ENCODE assay signal across 17 cellular contexts in the genomic region with DNA sequence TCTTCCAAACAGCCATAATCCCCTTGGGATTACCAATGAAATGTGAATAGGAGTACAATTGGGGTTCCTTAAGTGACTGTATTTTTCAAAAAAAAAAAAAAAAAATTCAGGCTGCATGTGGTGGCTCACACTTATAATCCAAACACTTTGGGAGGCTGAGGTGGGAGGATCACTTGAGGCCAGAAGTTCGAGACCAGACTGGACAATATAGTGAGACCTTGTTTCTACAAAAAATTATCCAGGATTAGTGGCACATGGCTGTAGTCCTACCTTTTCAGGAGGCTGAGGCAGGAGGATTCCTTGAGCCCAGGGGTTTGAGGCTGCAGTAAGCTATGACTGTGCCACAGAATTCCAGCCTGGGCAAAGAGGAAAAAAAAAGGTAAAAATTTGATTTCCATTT.
DNase-seq lines count a peak whose midpoint lies in the region; TF ChIP-seq lines count a peak whose summit lies in the region.
"Had no signal": no experiment of that assay in that cellular context is flagged by ENCODE, and none has a peak within 500 bp of the region (broad histone marks: within the 10 kb centered on the region; RNA-seq: fewer than 3 reads in every experiment).

No MANE protein-coding gene starts in this region.

- CTCF ChIA-PET in Caco-2 (lab: Charles Lee), result interaction anchor here (2.7 kb wide), 1 partner anchor 11 kb away, joined by 12 read pairs; no protein-coding TSS in a partner anchor

- DNase-seq in Caco-2 (no peak), hepatocyte (ENCODE audit: low spot score) (no peak), nephron progenitor cell (no peak), NCI-H2227 (lab: John Stamatoyannopoulos, UW; ENCODE audit: unreplicated experiment) (no peak), GM10266 (ENCODE audit: extremely low spot score) (no peak), HCEC 1CT (no peak)
- DNase-seq: CD4-positive, CD25-positive, alpha-beta regulatory T cell; CD8-positive, alpha-beta T cell; DMS 273 treated with DMSO at 0.1 percent for 48 hours; DMS79; EL; GDM1; GOT3 had no signal

- H3K4me1 Mint-ChIP-seq in Caco-2 (ENCODE audit: low read depth, unreplicated experiment) (peaks cover 37% of the 10 kb centered on the region), nephron progenitor cell (peaks cover 54% of the 10 kb centered on the region)
- H3K4me1 Mint-ChIP-seq: B cell; CD4-positive, CD25-positive, alpha-beta regulatory T cell had no signal

- BruUV-seq in Caco-2 (replicated peaks; lab: Mats Ljungman, UMichigan), result TSS peak; percentile 42

- TF ChIP-seq CTCF in Caco-2 (IDR thresholded peaks at IDR 0.05; ENCODE audit: insufficient read depth in 1 of 2, low read depth in 1 of 2, low read length in 1 of 2, severe bottlenecking in 1 of 2, unreplicated experiment in 1 of 2), result no peak
- no peak for TF ChIP-seq CTCF in hepatocyte (IDR thresholded peaks at IDR 0.05; ENCODE audit: poor library complexity)
- TF ChIP-seq CTCF in nephron progenitor cell (IDR thresholded peaks at IDR 0.05), result no peak
- TF ChIP-seq CTCF in GM10266 (IDR thresholded peaks at IDR 0.05; ENCODE audit: control insufficient read depth, insufficient read depth, low read depth, missing control alignments), result no peak

- intact Hi-C loops in Caco-2 (cut with micrococcal nuclease; ENCODE audit: unreplicated experiment), result loop anchor here (1.0 to 5.0 kb wide), 4 partner anchors 12 to 188 kb away; partner anchors contain the start of gene GATA6

- H3K36me3 ChIP-seq in Caco-2 (ENCODE audit: control insufficient read depth, insufficient read depth, low read length), result no peaks in the 10 kb centered on the region
- H3K36me3 ChIP-seq in hepatocyte (replicated peaks; ENCODE audit: insufficient read depth, low read depth), result no peaks in the 10 kb centered on the region
- H3K36me3 ChIP-seq: BLaER1, HAP-1 had no signal

- H3K9me3 Mint-ChIP-seq in Caco-2 (ENCODE audit: unreplicated experiment) (peaks cover 15% of the 10 kb centered on the region), nephron progenitor cell (peaks cover 22% of the 10 kb centered on the region)
- H3K9me3 Mint-ChIP-seq: CD8-positive, alpha-beta T cell had no signal

- WGBS in hepatocyte (ENCODE audit: low lambda C conversion rate, missing lambda C conversion rate), result 96% methylated on average over 1 of the region's 1 CpG

- H3K4me2 ChIP-seq in hepatocyte, result no peak overlapping the region
- H3K4me2 ChIP-seq: BLaER1 had no signal

- H3K27me3 Mint-ChIP-seq in Caco-2 (ENCODE audit: insufficient read depth, unreplicated experiment) (no peaks in the 10 kb centered on the region), nephron progenitor cell (ENCODE audit: low read depth, poor library complexity) (peaks cover 2% of the 10 kb centered on the region)
- H3K27me3 Mint-ChIP-seq: B cell; CD4-positive, CD25-positive, alpha-beta regulatory T cell had no signal

- H3K27me3 ChIP-seq in Caco-2 (replicated peaks; ENCODE audit: control insufficient read depth, insufficient read depth, low read length), result no peaks in the 10 kb centered on the region
- no peaks in the 10 kb centered on the region for H3K27me3 ChIP-seq in hepatocyte
- H3K27me3 ChIP-seq: BLaER1 had no signal

- H3K4me3 Mint-ChIP-seq in Caco-2 (ENCODE audit: unreplicated experiment) (peak overlapping the region; percentile 73), nephron progenitor cell (peak overlapping the region; percentile 1)
- H3K4me3 Mint-ChIP-seq: B cell; CD4-positive, CD25-positive, alpha-beta regulatory T cell; CD8-positive, alpha-beta T cell had no signal

- no peak overlapping the region for H3K4me3 ChIP-seq in Caco-2 (ENCODE audit: low read depth, low read length)
- H3K4me3 ChIP-seq in hepatocyte, result no peak overlapping the region
- H3K4me3 ChIP-seq: BLaER1, HAP-1 had no signal

- peaks cover 45% of the 10 kb centered on the region for H3K4me1 ChIP-seq in Caco-2
- peaks cover 7% of the 10 kb centered on the region for H3K4me1 ChIP-seq in hepatocyte (ENCODE audit: insufficient read depth)
- H3K4me1 ChIP-seq: BLaER1 had no signal

- no peak overlapping the region for H2AFZ ChIP-seq in hepatocyte

- no peaks in the 10 kb centered on the region for H4K20me1 ChIP-seq in hepatocyte (ENCODE audit: insufficient read depth, poor library complexity, severe bottlenecking)
- H4K20me1 ChIP-seq: BLaER1 had no signal

- H3K36me3 Mint-ChIP-seq in Caco-2 (ENCODE audit: insufficient read depth, unreplicated experiment) (peaks cover 16% of the 10 kb centered on the region), nephron progenitor cell (ENCODE audit: low read depth) (peaks cover 11% of the 10 kb centered on the region)
- H3K36me3 Mint-ChIP-seq: CD4-positive, CD25-positive, alpha-beta regulatory T cell; CD8-positive, alpha-beta T cell had no signal

- peak overlapping the region; percentile 88 for H3K27ac ChIP-seq in hepatocyte
- H3K27ac ChIP-seq: BLaER1, C4-2B had no signal

- H3K27ac Mint-ChIP-seq in Caco-2 (ENCODE audit: unreplicated experiment) (peak overlapping the region; percentile 93), nephron progenitor cell (peak overlapping the region; percentile 88)
- H3K27ac Mint-ChIP-seq: B cell; CD4-positive, CD25-positive, alpha-beta regulatory T cell; CD8-positive, alpha-beta T cell had no signal

- POLR2A ChIA-PET in Caco-2 (lab: Charles Lee), result interaction anchor here (2.6 kb wide), 1 partner anchor 11 kb away, joined by 19 read pairs; no protein-coding TSS in a partner anchor

- H3K9me3 ChIP-seq in Caco-2 (no peaks in the 10 kb centered on the region), hepatocyte (ENCODE audit: low read depth) (no peaks in the 10 kb centered on the region)
- H3K9me3 ChIP-seq: BLaER1, HAP-1 had no signal

- H3K79me2 ChIP-seq in hepatocyte, result no peaks in the 10 kb centered on the region

- no peaks in the 10 kb centered on the region for H3K9me2 ChIP-seq in hepatocyte (replicated peaks; ENCODE audit: insufficient read depth)
